ENCODE assay signal across 14 cellular contexts in genomic region chr1:198700016-198700392, GRCh38.
DNase-seq lines count a peak whose midpoint lies in the region; ATAC-seq and TF ChIP-seq lines count a peak whose summit lies in the region.
"Had no signal": no experiment of that assay in that cellular context is flagged by ENCODE, and none has a peak within 500 bp of the region (broad histone marks: within the 10 kb centered on the region; RNA-seq: fewer than 3 reads in every experiment).

No MANE protein-coding gene starts in this region.

- H3K9ac ChIP-seq in PC-3 (ENCODE audit: low read length), result no peak overlapping the region

- intact Hi-C loops in PC-3 (cut with micrococcal nuclease) (no loop called here), upper lobe of right lung (cut with DNase I) (no loop called here)

- no peaks in the 10 kb centered on the region for H4K20me1 ChIP-seq in PC-3 (ENCODE audit: low read length)
- no peaks in the 10 kb centered on the region for H4K20me1 ChIP-seq in hepatocyte (ENCODE audit: insufficient read depth, poor library complexity, severe bottlenecking)

- H2AFZ ChIP-seq in PC-3 (ENCODE audit: low read length) (peak overlapping the region; percentile 68; the same call in 1 of the 2 replicates), hepatocyte (no peak overlapping the region)

- CTCF ChIA-PET in activated naive CD4-positive, alpha-beta T cell treated with anti-CD3 and anti-CD28 coated beads, Interleukin-2, amount 10 ng/mL, durations not matched to agents 7 days and 5 days (lab: Charles Lee), result interaction anchor here (0.7 kb wide), 1 partner anchor 283 kb away, joined by 3 read pairs; no protein-coding TSS in a partner anchor
- CTCF ChIA-PET in PC-3 (lab: Charles Lee), result no interaction called here

- H3K4me1 Mint-ChIP-seq in activated naive CD4-positive, alpha-beta T cell treated with anti-CD3 and anti-CD28 coated beads, Interleukin-2, amount 10 ng/mL, durations not matched to agents 7 days and 5 days, result peaks cover 83% of the 10 kb centered on the region
- peaks cover 48% of the 10 kb centered on the region for H3K4me1 Mint-ChIP-seq in stimulated activated memory B cell treated with anti-CD40 and anti-IgM and Interleukin-4, amounts not matched to agents 10 μg/mL and 1 μg/mL and 100 μg/mL, for 72 hours
- peaks cover 30 to 60% of the 10 kb centered on the region in 2 donors for H3K4me1 Mint-ChIP-seq in stimulated activated naive B cell treated with anti-CD40 and anti-IgM and Interleukin-4, amounts not matched to agents 10 μg/mL and 1 μg/mL and 100 μg/mL, for 72 hours

- peak overlapping the region; percentile 13 for H3K27ac Mint-ChIP-seq in activated naive CD4-positive, alpha-beta T cell treated with anti-CD3 and anti-CD28 coated beads, Interleukin-2, amount 10 ng/mL, durations not matched to agents 7 days and 5 days
- peak overlapping the region; percentile 80 for H3K27ac Mint-ChIP-seq in stimulated activated memory B cell treated with anti-CD40 and anti-IgM and Interleukin-4, amounts not matched to agents 10 μg/mL and 1 μg/mL and 100 μg/mL, for 72 hours
- no peak overlapping the region for H3K27ac Mint-ChIP-seq in stimulated activated naive B cell treated with anti-CD40 and anti-IgM and Interleukin-4, amounts not matched to agents 10 μg/mL and 1 μg/mL and 100 μg/mL, for 72 hours

- no TSS peak for BruUV-seq in PC-3 (replicated peaks; lab: Mats Ljungman, UMichigan)

- H3K27ac ChIP-seq in PC-3 (ENCODE audit: low read length) (no peak overlapping the region), hepatocyte (no peak overlapping the region), upper lobe of right lung (no peak overlapping the region)
- H3K27ac ChIP-seq: esophagus squamous epithelium, RWPE1, uterus had no signal

- H3K4me3 ChIP-seq in PC-3 (ENCODE audit: low read length) (peak overlapping the region; percentile 42; the same call in 1 of the 2 replicates), hepatocyte (no peak overlapping the region), upper lobe of right lung (no peak overlapping the region)
- H3K4me3 ChIP-seq: esophagus squamous epithelium, uterus had no signal

- no peak overlapping the region for H3K4me3 Mint-ChIP-seq in activated naive CD4-positive, alpha-beta T cell treated with anti-CD3 and anti-CD28 coated beads, Interleukin-2, amount 10 ng/mL, durations not matched to agents 7 days and 5 days
- no peak overlapping the region for H3K4me3 Mint-ChIP-seq in stimulated activated memory B cell treated with anti-CD40 and anti-IgM and Interleukin-4, amounts not matched to agents 10 μg/mL and 1 μg/mL and 100 μg/mL, for 72 hours
- H3K4me3 Mint-ChIP-seq in stimulated activated naive B cell treated with anti-CD40 and anti-IgM and Interleukin-4, amounts not matched to agents 10 μg/mL and 1 μg/mL and 100 μg/mL, for 72 hours, result no peak overlapping the region
- H3K4me3 Mint-ChIP-seq: neural crest cell had no signal

- H3K9me3 Mint-ChIP-seq in activated naive CD4-positive, alpha-beta T cell treated with anti-CD3 and anti-CD28 coated beads, Interleukin-2, amount 10 ng/mL, durations not matched to agents 7 days and 5 days, result no peaks in the 10 kb centered on the region
- no peaks in the 10 kb centered on the region for H3K9me3 Mint-ChIP-seq in stimulated activated memory B cell treated with anti-CD40 and anti-IgM and Interleukin-4, amounts not matched to agents 10 μg/mL and 1 μg/mL and 100 μg/mL, for 72 hours
- no peaks in the 10 kb centered on the region for H3K9me3 Mint-ChIP-seq in stimulated activated naive B cell treated with anti-CD40 and anti-IgM and Interleukin-4, amounts not matched to agents 10 μg/mL and 1 μg/mL and 100 μg/mL, for 72 hours
- H3K9me3 Mint-ChIP-seq: neural crest cell had no signal

- H3K27me3 ChIP-seq in PC-3 (ENCODE audit: low read length), result no peaks in the 10 kb centered on the region
- peaks cover 4% of the 10 kb centered on the region for H3K27me3 ChIP-seq in hepatocyte
- H3K27me3 ChIP-seq in upper lobe of right lung, result peaks cover 4% of the 10 kb centered on the region
- H3K27me3 ChIP-seq: esophagus squamous epithelium, uterus had no signal

- no peak for ATAC-seq in PC-3
- ATAC-seq in stimulated activated memory B cell treated with anti-CD40 and anti-IgM and Interleukin-4, amounts not matched to agents 10 μg/mL and 1 μg/mL and 100 μg/mL, for 72 hours, result no peak
- ATAC-seq in stimulated activated naive B cell treated with anti-CD40 and anti-IgM and Interleukin-4, amounts not matched to agents 10 μg/mL and 1 μg/mL and 100 μg/mL, for 72 hours (replicated peaks), result no peak
- ATAC-seq in upper lobe of right lung, result no peak

- H3K4me2 ChIP-seq in PC-3 (ENCODE audit: low read length), result peak overlapping the region; percentile 67; the same call in 1 of the 2 replicates
- H3K4me2 ChIP-seq in hepatocyte, result peak overlapping the region; percentile 66

- TF ChIP-seq CTCF in PC-3 (conservative IDR thresholded peaks at IDR 0.05; ENCODE audit: low read depth, low read length) (no peak), hepatocyte (IDR thresholded peaks at IDR 0.05; ENCODE audit: poor library complexity) (no peak), upper lobe of right lung (IDR thresholded peaks at IDR 0.05) (no peak)

- no peaks in the 10 kb centered on the region for H3K27me3 Mint-ChIP-seq in activated naive CD4-positive, alpha-beta T cell treated with anti-CD3 and anti-CD28 coated beads, Interleukin-2, amount 10 ng/mL, durations not matched to agents 7 days and 5 days
- no peaks in the 10 kb centered on the region for H3K27me3 Mint-ChIP-seq in stimulated activated memory B cell treated with anti-CD40 and anti-IgM and Interleukin-4, amounts not matched to agents 10 μg/mL and 1 μg/mL and 100 μg/mL, for 72 hours
- no peaks in the 10 kb centered on the region for H3K27me3 Mint-ChIP-seq in stimulated activated naive B cell treated with anti-CD40 and anti-IgM and Interleukin-4, amounts not matched to agents 10 μg/mL and 1 μg/mL and 100 μg/mL, for 72 hours

- no peaks in the 10 kb centered on the region for H3F3A ChIP-seq in PC-3 (ENCODE audit: low read length, unreplicated experiment)

- H3K79me2 ChIP-seq in PC-3 (ENCODE audit: low read length) (no peaks in the 10 kb centered on the region), hepatocyte (no peaks in the 10 kb centered on the region)

- POLR2A ChIA-PET in PC-3 (lab: Charles Lee; ENCODE audit: unreplicated experiment), result no interaction called here

- H3K9me2 ChIP-seq in PC-3 (replicated peaks; ENCODE audit: low read length) (no peaks in the 10 kb centered on the region), hepatocyte (replicated peaks; ENCODE audit: insufficient read depth) (no peaks in the 10 kb centered on the region)

- no peak for DNase-seq in activated naive CD4-positive, alpha-beta T cell treated with anti-CD3 and anti-CD28 coated beads, Interleukin-2, amount 10 ng/mL, durations not matched to agents 7 days and 5 days
- no peak for DNase-seq in activated naive CD4-positive, alpha-beta T cell treated with anti-CD3 and anti-CD28 coated beads, Interleukin-2, amount 50 U/mL, for 16 hours
- DNase-seq in PC-3 (no peak), hepatocyte (ENCODE audit: low spot score) (no peak), islet precursor cell (no peak), upper lobe of right lung (no peak)
- DNase-seq in stimulated activated naive B cell treated with anti-CD40 and anti-IgM and Interleukin-4, amounts not matched to agents 10 μg/mL and 1 μg/mL and 100 μg/mL, for 72 hours, result no peak
- DNase-seq: esophagus squamous epithelium; NCI-H1694 treated with DMSO at 0.1 percent for 48 hours; NK-92 treated with Interleukin-12 subunit alpha and Interleukin-12 subunit beta, amount 100 ng/mL, for 24 hours; uterus had no signal

- no peaks in the 10 kb centered on the region for H3K36me3 ChIP-seq in PC-3 (ENCODE audit: low read depth, low read length)
- H3K36me3 ChIP-seq in hepatocyte (replicated peaks; ENCODE audit: insufficient read depth, low read depth), result no peaks in the 10 kb centered on the region
- H3K36me3 ChIP-seq in upper lobe of right lung, result peaks cover 13% of the 10 kb centered on the region
- H3K36me3 ChIP-seq: esophagus squamous epithelium, uterus had no signal

- H3K9me3 ChIP-seq in PC-3 (ENCODE audit: low read length), result no peaks in the 10 kb centered on the region
- H3K9me3 ChIP-seq in hepatocyte (ENCODE audit: low read depth), result no peaks in the 10 kb centered on the region
- H3K9me3 ChIP-seq in upper lobe of right lung, result no peaks in the 10 kb centered on the region
- H3K9me3 ChIP-seq: esophagus squamous epithelium, uterus had no signal

- WGBS in hepatocyte (ENCODE audit: low lambda C conversion rate, missing lambda C conversion rate), result 74% methylated on average over 1 of the region's 1 CpG

- peaks cover 9% of the 10 kb centered on the region; the same call in 1 of the 2 replicates for H3K4me1 ChIP-seq in PC-3 (ENCODE audit: insufficient read depth, low read length)
- H3K4me1 ChIP-seq in hepatocyte (ENCODE audit: insufficient read depth), result no peaks in the 10 kb centered on the region
- peaks cover 8% of the 10 kb centered on the region for H3K4me1 ChIP-seq in upper lobe of right lung
- H3K4me1 ChIP-seq: uterus had no signal

- peaks cover 80% of the 10 kb centered on the region for H3K36me3 Mint-ChIP-seq in activated naive CD4-positive, alpha-beta T cell treated with anti-CD3 and anti-CD28 coated beads, Interleukin-2, amount 10 ng/mL, durations not matched to agents 7 days and 5 days
- peaks cover 79% of the 10 kb centered on the region for H3K36me3 Mint-ChIP-seq in stimulated activated memory B cell treated with anti-CD40 and anti-IgM and Interleukin-4, amounts not matched to agents 10 μg/mL and 1 μg/mL and 100 μg/mL, for 72 hours
- H3K36me3 Mint-ChIP-seq in stimulated activated naive B cell treated with anti-CD40 and anti-IgM and Interleukin-4, amounts not matched to agents 10 μg/mL and 1 μg/mL and 100 μg/mL, for 72 hours, result peaks cover 42 to 60% of the 10 kb centered on the region in 2 donors
